In the genomic region with DNA sequence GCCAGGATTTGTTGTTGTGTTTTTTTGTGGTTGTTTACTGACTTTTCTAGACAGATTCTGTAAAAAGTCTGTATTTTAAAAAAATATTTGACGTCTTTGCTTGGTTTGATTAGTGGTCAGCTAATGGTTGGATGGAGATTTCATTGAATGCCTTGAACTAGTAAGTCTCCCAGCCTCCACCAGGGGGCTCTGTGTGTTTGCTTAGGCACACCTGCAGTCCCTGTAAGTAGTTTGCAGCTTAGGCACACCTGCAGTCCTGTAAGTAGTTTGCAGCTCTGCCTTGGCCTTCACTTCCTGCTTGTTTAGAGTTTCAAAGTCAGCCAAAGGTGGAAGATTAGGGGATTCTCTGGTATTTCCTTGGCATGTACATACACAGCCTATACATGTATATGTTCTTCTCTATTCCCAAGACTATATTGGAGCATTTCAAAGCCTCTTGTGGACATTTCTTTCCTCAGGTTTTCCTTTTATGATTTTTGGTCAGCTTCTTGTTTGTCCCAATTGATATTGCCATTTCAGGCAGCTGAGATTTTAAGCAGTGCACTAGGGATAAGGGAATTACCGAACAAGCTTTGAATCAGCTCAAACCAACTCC, we compare ENCODE assay signal across 8 cellular contexts.
DNase-seq lines count a peak whose midpoint lies in the region; ATAC-seq and TF ChIP-seq lines count a peak whose summit lies in the region.

No MANE protein-coding gene starts in this region.

- in situ Hi-C loops in astrocyte of the cerebellum (cut with HindIII; ENCODE audit: low sequenced_read_pairs), result no loop called here

- peak; percentile 71 for TF ChIP-seq CTCF in astrocyte of the cerebellum (IDR thresholded peaks at IDR 0.05; ENCODE audit: low read depth, low read length, missing control alignments)

- DNase-seq in GDM1 (lab: John Stamatoyannopoulos, UW), result peak; percentile 62
- peak in 51 of 76 experiments; percentile 5 to 67 (median 33) for DNase-seq in HUDEP-2 (lab: John Stamatoyannopoulos, UW; ENCODE audit: unreplicated experiment in 76 of 76)
- peak; percentile 19 to 70 (median 49) for DNase-seq in T-helper 2 cell
- DNase-seq in astrocyte of the cerebellum (ENCODE audit: low read depth), result no peak
- DNase-seq in iPS-NIHi11 (ENCODE audit: low spot score), result peak; percentile 86
- DNase-seq in stimulated activated CD4-positive, alpha-beta T cell treated with anti-CD3 and anti-CD28 coated beads, Interleukin-2, amount 100 ng/mL, for 48 hours, result peak; percentile 60 to 61
- DNase-seq in NCI-H1694 (lab: John Stamatoyannopoulos, UW), result no peak

- ATAC-seq in GM21576 (IDR thresholded peaks at IDR 0.05; ENCODE audit: unreplicated experiment), result peak; percentile 99

- no peak overlapping the region for H3K4me3 ChIP-seq in astrocyte of the cerebellum (ENCODE audit: low read depth, low read length)

Comparison
In these comparisons a context has a peak if more than half of its experiments do, and no peak if none do; other contexts are left out.
1. DNase-seq: peak in GDM1 (single experiment), HUDEP-2 (51 of 76), T-helper 2 cell (5 of 5), iPS-NIHi11 (single experiment) and stimulated activated CD4-positive, alpha-beta T cell treated with anti-CD3 and anti-CD28 coated beads, Interleukin-2, amount 100 ng/mL, for 48 hours (2 of 2); none in astrocyte of the cerebellum (single experiment) and NCI-H1694 (single experiment).